In genomic region chr10:125162181-125162906, GRCh38 we compare ENCODE assay signal across 8 cellular contexts. TPM values are rescaled to one million over a fixed set of nuclear protein-coding genes. Genes with fewer than 3 reads are reported as not detected.
DNase-seq lines count a peak whose midpoint lies in the region; ATAC-seq and TF ChIP-seq lines count a peak whose summit lies in the region.

No MANE protein-coding gene starts in this region.

- no peaks in the 10 kb centered on the region for H3K9me3 ChIP-seq in BE2C
- no peaks in the 10 kb centered on the region for H3K9me3 ChIP-seq in PC-3 (ENCODE audit: low read length)
- H3K9me3 ChIP-seq in fibroblast of lung (ENCODE audit: control insufficient read depth, insufficient read depth, low read depth, low read length): no peaks in the 10 kb centered on the region
- H3K9me3 ChIP-seq in neuron (ENCODE audit: low read length): no peaks in the 10 kb centered on the region

- no peaks in the 10 kb centered on the region for H3K9me2 ChIP-seq in PC-3 (replicated peaks; ENCODE audit: low read length)

- DNase-seq in BE2C: no peak
- DNase-seq in PC-3: peak; percentile 33
- no peak for DNase-seq in fibroblast of lung (ENCODE audit: low read depth in 2 of 2)
- no peak for DNase-seq in SW 1271 (lab: John Stamatoyannopoulos, UW)
- no peak for DNase-seq in activated naive CD4-positive, alpha-beta T cell treated with Interleukin-2 at 50 U/mL for 16 hours
- no peak for DNase-seq in T-helper 2 cell

- TF ChIP-seq POLR2A in GM18505 (IDR thresholded peaks at IDR 0.05; ENCODE audit: borderline replicate concordance, extremely low read depth, insufficient read depth, insufficient read length): no peak

- H3K4me1 ChIP-seq in BE2C (no peaks in the 10 kb centered on the region), PC-3 (ENCODE audit: insufficient read depth, low read length) (peaks cover 13% of the 10 kb centered on the region), fibroblast of lung (ENCODE audit: control insufficient read depth, extremely low read depth, insufficient read depth, low read length) (peaks cover 4% of the 10 kb centered on the region), neuron (ENCODE audit: insufficient read depth, low read length) (peaks cover 10% of the 10 kb centered on the region)

- POLR2A ChIA-PET in PC-3 (lab: Charles Lee; ENCODE audit: unreplicated experiment): no interaction called here

- H4K20me1 ChIP-seq in PC-3 (ENCODE audit: low read length) (peaks cover 10% of the 10 kb centered on the region; the same call in 1 of the 2 replicates), fibroblast of lung (ENCODE audit: control insufficient read depth, extremely low read depth, insufficient read depth, low read length) (no peaks in the 10 kb centered on the region)

- H3K36me3 ChIP-seq in BE2C (peaks cover 4% of the 10 kb centered on the region; the same call in 1 of the 2 replicates), PC-3 (ENCODE audit: low read depth, low read length) (no peaks in the 10 kb centered on the region), fibroblast of lung (ENCODE audit: control insufficient read depth, insufficient read depth, low read length) (no peaks in the 10 kb centered on the region), neuron (ENCODE audit: insufficient read depth, low read length) (no peaks in the 10 kb centered on the region)

- TF ChIP-seq CTCF in BE2C (IDR thresholded peaks at IDR 0.05; ENCODE audit: low read depth, low read length) (no peak), PC-3 (conservative IDR thresholded peaks at IDR 0.05; ENCODE audit: low read depth, low read length) (no peak), fibroblast of lung (conservative IDR thresholded peaks at IDR 0.05 in 1 of 2, IDR thresholded peaks at IDR 0.05 in 1 of 2; ENCODE audit: low read depth in 1 of 2, low read length in 2 of 2) (no peak)

- H3K9ac ChIP-seq in PC-3 (ENCODE audit: low read length) (peak overlapping the region; percentile 89), fibroblast of lung (ENCODE audit: insufficient read depth, low read length) (peak overlapping the region; percentile 83)

- H3K27me3 ChIP-seq in BE2C (no peaks in the 10 kb centered on the region), PC-3 (ENCODE audit: low read length) (no peaks in the 10 kb centered on the region), fibroblast of lung (ENCODE audit: control insufficient read depth, insufficient read depth, low read length) (no peaks in the 10 kb centered on the region), neuron (ENCODE audit: insufficient read depth, low read length) (no peaks in the 10 kb centered on the region)

- intact Hi-C loops in PC-3 (cut with micrococcal nuclease): loop anchor here (5.0 kb wide), 1 partner anchor 70 kb away; no protein-coding TSS in a partner anchor

- CTCF ChIA-PET in PC-3 (lab: Charles Lee): no interaction called here

- H3K4me2 ChIP-seq in PC-3 (ENCODE audit: low read length) (peak overlapping the region; percentile 97), fibroblast of lung (ENCODE audit: extremely low read depth, insufficient read depth, low read length) (peak overlapping the region; percentile 67)

- ATAC-seq in PC-3 (no peak; the same call in 1 of the 2 replicates), GM18505 (IDR thresholded peaks at IDR 0.05; ENCODE audit: unreplicated experiment) (no peak)

- H3K79me2 ChIP-seq in PC-3 (ENCODE audit: low read length): peaks cover 24% of the 10 kb centered on the region
- peaks cover 16% of the 10 kb centered on the region for H3K79me2 ChIP-seq in fibroblast of lung (ENCODE audit: control insufficient read depth, insufficient read depth, low read length)

- H3K4me3 ChIP-seq in BE2C (ENCODE audit: low read depth, low read length) (peak overlapping the region; percentile 63), PC-3 (ENCODE audit: low read length) (peak overlapping the region; percentile 83), fibroblast of lung (replicated peaks in 1 of 4; ENCODE audit: control extremely low read depth in 1 of 4, insufficient read depth in 1 of 4, low read depth in 3 of 4, low read length in 4 of 4) (peak overlapping the region; percentile 58 to 80 (median 60)), neuron (ENCODE audit: low read length) (peak overlapping the region; percentile 59)

- no peaks in the 10 kb centered on the region for H3F3A ChIP-seq in PC-3 (ENCODE audit: low read length, unreplicated experiment)

- H3K27ac ChIP-seq in PC-3 (ENCODE audit: low read length) (peak overlapping the region; percentile 89), fibroblast of lung (ENCODE audit: insufficient read depth, low read length) (peak overlapping the region; percentile 75)

- H2AFZ ChIP-seq in PC-3 (ENCODE audit: low read length) (peak overlapping the region; percentile 85), fibroblast of lung (ENCODE audit: low read length) (peak overlapping the region; percentile 15), neuron (ENCODE audit: low read depth, low read length) (peak overlapping the region; percentile 87)

- BruUV-seq in PC-3 (replicated peaks; lab: Mats Ljungman, UMichigan): no TSS peak

RNA-seq across cellular contexts. Expression of gene CTBP2, which starts 2.0 kb away (rescaled TPM):
- polyA plus RNA-seq in BE2C (2012; ENCODE audit: insufficient read depth, insufficient read length, low read depth): 99.8 TPM
- total RNA-seq in PC-3 (2014; rRNA removed) (78.9 and 97.2 TPM in 2 replicates), fibroblast of lung (56.8 and 73.3 TPM in 2 replicates)
- 72.1 and 91.0 TPM in 2 replicates for polyA plus RNA-seq in fibroblast of lung
- 53.0 and 60.4 TPM in 2 replicates for polyA plus RNA-seq in fibroblast of lung (2012)
- polyA minus RNA-seq in fibroblast of lung (ENCODE audit: low replicate concordance): 130 and 131 TPM in 2 replicates

Comparison
In these comparisons a context has a peak if more than half of its experiments do, and no peak if none do; other contexts are left out.
1. H2AFZ ChIP-seq: peak in every context shown above with its lines; median percentile 87 in neuron; 85 in PC-3; 15 in fibroblast of lung.